ENCODE assay signal across 1 cellular context in genomic region chr13:34513526-34513925, GRCh38.
TF ChIP-seq lines count a peak whose summit lies in the region.

No MANE protein-coding gene starts in this region.

TF ChIP-seq in SK-N-SH treated with all-trans-retinoic acid at 6 μM for 48 hours, 23 proteins besides CTCF, POLR2A, EP300 and RAD21 (continued from another document):
- no peak for TF ChIP-seq POU6F1 (CRISPR knock-in tag; IDR thresholded peaks at IDR 0.05; ENCODE audit: borderline replicate concordance, low read depth)
